Comparison of ENCODE assay signal across 1 cellular context in the genomic region with DNA sequence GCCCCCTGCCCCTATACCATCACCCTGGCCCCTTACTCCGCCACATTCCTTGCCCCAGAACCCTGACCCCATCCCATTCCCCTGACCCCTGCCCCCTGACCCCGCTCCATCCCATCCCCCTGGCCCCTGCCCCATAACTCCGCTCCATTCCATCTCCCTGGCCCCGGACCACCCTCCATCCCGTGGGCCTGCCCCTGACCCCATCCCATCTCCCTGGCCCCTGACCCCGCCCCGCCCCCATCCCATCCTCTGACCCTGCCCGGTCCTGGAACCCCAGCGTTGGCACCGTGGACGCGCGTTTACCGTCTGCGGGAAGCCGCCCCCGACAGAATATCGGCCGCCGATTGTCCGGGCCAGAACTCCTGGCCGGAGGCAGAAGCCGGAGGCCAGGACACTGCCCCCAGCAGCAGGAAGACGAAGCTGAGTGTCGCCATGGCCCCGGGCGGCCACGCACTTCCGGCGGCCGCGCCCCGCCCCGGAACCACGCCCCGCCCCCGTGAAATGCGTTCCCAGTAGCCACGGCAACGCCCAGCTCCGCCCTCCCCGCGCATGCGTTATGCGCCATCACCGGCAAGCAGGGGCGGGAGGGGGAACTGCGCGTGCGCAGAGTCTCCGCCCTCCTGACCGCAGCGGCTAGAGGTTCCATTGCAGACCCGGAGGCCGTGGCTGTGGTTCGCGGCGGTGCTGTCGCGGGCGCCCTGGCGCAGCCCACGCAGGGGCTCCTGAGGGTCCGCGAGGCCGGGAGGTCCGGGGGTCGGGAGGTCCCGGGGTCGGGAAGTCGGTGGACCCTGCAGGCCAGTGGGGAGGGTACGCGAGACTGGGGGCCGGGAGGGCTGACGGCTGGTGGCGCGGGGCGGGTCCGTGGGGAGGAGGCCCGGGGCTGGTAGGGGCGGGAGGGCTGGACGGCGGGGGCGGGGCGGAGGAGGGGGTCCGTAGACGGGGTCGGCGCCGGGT.
TF ChIP-seq lines count a peak whose summit lies in the region.

A gene with protein sequence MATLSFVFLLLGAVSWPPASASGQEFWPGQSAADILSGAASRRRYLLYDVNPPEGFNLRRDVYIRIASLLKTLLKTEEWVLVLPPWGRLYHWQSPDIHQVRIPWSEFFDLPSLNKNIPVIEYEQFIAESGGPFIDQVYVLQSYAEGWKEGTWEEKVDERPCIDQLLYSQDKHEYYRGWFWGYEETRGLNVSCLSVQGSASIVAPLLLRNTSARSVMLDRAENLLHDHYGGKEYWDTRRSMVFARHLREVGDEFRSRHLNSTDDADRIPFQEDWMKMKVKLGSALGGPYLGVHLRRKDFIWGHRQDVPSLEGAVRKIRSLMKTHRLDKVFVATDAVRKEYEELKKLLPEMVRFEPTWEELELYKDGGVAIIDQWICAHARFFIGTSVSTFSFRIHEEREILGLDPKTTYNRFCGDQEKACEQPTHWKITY (minus strand): TSS at position 458 of the 954 bp plus-strand sequence. CDS start 24 bp downstream, at position 434.

TF ChIP-seq in GM12878, 131 proteins besides CTCF, POLR2A, EP300 and RAD21 (continued from another document and continues in another):
- TF ChIP-seq, protein P1, sequence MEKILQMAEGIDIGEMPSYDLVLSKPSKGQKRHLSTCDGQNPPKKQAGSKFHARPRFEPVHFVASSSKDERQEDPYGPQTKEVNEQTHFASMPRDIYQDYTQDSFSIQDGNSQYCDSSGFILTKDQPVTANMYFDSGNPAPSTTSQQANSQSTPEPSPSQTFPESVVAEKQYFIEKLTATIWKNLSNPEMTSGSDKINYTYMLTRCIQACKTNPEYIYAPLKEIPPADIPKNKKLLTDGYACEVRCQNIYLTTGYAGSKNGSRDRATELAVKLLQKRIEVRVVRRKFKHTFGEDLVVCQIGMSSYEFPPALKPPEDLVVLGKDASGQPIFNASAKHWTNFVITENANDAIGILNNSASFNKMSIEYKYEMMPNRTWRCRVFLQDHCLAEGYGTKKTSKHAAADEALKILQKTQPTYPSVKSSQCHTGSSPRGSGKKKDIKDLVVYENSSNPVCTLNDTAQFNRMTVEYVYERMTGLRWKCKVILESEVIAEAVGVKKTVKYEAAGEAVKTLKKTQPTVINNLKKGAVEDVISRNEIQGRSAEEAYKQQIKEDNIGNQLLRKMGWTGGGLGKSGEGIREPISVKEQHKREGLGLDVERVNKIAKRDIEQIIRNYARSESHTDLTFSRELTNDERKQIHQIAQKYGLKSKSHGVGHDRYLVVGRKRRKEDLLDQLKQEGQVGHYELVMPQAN (conservative IDR thresholded peaks at IDR 0.05): peak; percentile 62
- TF ChIP-seq ATF7 (IDR thresholded peaks at IDR 0.05; ENCODE audit: low read depth): no peak
- peak; percentile 71; the same call in 1 of the 2 replicates for TF ChIP-seq TBL1XR1 (IDR thresholded peaks at IDR 0.05; ENCODE audit: low read depth, low read length)
- TF ChIP-seq, protein P2, sequence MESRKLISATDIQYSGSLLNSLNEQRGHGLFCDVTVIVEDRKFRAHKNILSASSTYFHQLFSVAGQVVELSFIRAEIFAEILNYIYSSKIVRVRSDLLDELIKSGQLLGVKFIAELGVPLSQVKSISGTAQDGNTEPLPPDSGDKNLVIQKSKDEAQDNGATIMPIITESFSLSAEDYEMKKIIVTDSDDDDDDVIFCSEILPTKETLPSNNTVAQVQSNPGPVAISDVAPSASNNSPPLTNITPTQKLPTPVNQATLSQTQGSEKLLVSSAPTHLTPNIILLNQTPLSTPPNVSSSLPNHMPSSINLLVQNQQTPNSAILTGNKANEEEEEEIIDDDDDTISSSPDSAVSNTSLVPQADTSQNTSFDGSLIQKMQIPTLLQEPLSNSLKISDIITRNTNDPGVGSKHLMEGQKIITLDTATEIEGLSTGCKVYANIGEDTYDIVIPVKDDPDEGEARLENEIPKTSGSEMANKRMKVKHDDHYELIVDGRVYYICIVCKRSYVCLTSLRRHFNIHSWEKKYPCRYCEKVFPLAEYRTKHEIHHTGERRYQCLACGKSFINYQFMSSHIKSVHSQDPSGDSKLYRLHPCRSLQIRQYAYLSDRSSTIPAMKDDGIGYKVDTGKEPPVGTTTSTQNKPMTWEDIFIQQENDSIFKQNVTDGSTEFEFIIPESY (IDR thresholded peaks at IDR 0.05): no peak
- peak; percentile 68 for TF ChIP-seq HCFC1 (IDR thresholded peaks at IDR 0.05; ENCODE audit: low read length)
- TF ChIP-seq HDAC2 (IDR thresholded peaks at IDR 0.05): no peak
- no peak for TF ChIP-seq RELA (IDR thresholded peaks at IDR 0.05; ENCODE audit: borderline replicate concordance, partially characterized antibody)
- no peak for TF ChIP-seq TCF7 (IDR thresholded peaks at IDR 0.05; ENCODE audit: borderline replicate concordance)
- TF ChIP-seq IKZF1 (conservative IDR thresholded peaks at IDR 0.05): peak; percentile 97
- TF ChIP-seq EED (IDR thresholded peaks at IDR 0.05; ENCODE audit: low read depth): no peak
- TF ChIP-seq, protein P3, sequence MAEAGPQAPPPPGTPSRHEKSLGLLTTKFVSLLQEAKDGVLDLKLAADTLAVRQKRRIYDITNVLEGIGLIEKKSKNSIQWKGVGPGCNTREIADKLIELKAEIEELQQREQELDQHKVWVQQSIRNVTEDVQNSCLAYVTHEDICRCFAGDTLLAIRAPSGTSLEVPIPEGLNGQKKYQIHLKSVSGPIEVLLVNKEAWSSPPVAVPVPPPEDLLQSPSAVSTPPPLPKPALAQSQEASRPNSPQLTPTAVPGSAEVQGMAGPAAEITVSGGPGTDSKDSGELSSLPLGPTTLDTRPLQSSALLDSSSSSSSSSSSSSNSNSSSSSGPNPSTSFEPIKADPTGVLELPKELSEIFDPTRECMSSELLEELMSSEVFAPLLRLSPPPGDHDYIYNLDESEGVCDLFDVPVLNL (IDR thresholded peaks at IDR 0.05; ENCODE audit: low read depth, low read length): no peak
- TF ChIP-seq, protein P4, sequence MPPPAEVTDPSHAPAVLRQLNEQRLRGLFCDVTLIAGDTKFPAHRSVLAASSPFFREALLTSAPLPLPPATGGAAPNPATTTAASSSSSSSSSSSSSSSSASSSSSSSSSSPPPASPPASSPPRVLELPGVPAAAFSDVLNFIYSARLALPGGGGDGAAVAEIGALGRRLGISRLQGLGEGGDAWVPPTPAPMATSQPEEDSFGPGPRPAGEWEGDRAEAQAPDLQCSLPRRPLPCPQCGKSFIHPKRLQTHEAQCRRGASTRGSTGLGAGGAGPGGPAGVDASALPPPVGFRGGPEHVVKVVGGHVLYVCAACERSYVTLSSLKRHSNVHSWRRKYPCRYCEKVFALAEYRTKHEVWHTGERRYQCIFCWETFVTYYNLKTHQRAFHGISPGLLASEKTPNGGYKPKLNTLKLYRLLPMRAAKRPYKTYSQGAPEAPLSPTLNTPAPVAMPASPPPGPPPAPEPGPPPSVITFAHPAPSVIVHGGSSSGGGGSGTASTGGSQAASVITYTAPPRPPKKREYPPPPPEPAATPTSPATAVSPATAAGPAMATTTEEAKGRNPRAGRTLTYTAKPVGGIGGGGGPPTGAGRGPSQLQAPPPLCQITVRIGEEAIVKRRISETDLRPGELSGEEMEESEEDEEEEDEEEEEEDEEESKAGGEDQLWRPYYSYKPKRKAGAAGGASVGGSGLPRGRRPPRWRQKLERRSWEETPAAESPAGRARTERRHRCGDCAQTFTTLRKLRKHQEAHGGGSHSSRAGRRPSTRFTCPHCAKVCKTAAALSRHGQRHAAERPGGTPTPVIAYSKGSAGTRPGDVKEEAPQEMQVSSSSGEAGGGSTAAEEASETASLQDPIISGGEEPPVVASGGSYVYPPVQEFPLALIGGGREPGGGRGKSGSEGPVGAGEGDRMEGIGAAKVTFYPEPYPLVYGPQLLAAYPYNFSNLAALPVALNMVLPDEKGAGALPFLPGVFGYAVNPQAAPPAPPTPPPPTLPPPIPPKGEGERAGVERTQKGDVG (CRISPR knock-in tag; IDR thresholded peaks at IDR 0.05): no peak
- TF ChIP-seq PAX5 (IDR thresholded peaks at IDR 0.05; ENCODE audit: borderline replicate concordance, low read depth, low read length): no peak; the same call in 1 of the 2 replicates
- TF ChIP-seq SUZ12 (IDR thresholded peaks at IDR 0.05; ENCODE audit: unreplicated experiment): no peak
- TF ChIP-seq EGR1 (IDR thresholded peaks at IDR 0.05; ENCODE audit: borderline replicate concordance in 1 of 2, low read depth in 2 of 2, low read length in 2 of 2): peak in 1 of 2 experiments; percentile 94; a peak in 2 of 3 replicates
- TF ChIP-seq, protein P5, sequence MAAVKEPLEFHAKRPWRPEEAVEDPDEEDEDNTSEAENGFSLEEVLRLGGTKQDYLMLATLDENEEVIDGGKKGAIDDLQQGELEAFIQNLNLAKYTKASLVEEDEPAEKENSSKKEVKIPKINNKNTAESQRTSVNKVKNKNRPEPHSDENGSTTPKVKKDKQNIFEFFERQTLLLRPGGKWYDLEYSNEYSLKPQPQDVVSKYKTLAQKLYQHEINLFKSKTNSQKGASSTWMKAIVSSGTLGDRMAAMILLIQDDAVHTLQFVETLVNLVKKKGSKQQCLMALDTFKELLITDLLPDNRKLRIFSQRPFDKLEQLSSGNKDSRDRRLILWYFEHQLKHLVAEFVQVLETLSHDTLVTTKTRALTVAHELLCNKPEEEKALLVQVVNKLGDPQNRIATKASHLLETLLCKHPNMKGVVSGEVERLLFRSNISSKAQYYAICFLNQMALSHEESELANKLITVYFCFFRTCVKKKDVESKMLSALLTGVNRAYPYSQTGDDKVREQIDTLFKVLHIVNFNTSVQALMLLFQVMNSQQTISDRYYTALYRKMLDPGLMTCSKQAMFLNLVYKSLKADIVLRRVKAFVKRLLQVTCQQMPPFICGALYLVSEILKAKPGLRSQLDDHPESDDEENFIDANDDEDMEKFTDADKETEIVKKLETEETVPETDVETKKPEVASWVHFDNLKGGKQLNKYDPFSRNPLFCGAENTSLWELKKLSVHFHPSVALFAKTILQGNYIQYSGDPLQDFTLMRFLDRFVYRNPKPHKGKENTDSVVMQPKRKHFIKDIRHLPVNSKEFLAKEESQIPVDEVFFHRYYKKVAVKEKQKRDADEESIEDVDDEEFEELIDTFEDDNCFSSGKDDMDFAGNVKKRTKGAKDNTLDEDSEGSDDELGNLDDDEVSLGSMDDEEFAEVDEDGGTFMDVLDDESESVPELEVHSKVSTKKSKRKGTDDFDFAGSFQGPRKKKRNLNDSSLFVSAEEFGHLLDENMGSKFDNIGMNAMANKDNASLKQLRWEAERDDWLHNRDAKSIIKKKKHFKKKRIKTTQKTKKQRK (IDR thresholded peaks at IDR 0.05; ENCODE audit: low read depth, low read length): no peak
- TF ChIP-seq PML (IDR thresholded peaks at IDR 0.05; ENCODE audit: low read length): no peak
- peak; percentile 98 for TF ChIP-seq MXI1 (IDR thresholded peaks at IDR 0.05; ENCODE audit: low read depth, low read length)
- TF ChIP-seq, protein P6, sequence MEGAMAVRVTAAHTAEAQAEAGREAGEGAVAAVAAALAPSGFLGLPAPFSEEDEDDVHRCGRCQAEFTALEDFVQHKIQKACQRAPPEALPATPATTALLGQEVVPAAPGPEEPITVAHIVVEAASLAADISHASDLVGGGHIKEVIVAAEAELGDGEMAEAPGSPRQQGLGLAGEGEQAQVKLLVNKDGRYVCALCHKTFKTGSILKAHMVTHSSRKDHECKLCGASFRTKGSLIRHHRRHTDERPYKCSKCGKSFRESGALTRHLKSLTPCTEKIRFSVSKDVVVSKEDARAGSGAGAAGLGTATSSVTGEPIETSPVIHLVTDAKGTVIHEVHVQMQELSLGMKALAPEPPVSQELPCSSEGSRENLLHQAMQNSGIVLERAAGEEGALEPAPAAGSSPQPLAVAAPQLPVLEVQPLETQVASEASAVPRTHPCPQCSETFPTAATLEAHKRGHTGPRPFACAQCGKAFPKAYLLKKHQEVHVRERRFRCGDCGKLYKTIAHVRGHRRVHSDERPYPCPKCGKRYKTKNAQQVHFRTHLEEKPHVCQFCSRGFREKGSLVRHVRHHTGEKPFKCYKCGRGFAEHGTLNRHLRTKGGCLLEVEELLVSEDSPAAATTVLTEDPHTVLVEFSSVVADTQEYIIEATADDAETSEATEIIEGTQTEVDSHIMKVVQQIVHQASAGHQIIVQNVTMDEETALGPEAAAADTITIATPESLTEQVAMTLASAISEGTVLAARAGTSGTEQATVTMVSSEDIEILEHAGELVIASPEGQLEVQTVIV (IDR thresholded peaks at IDR 0.05; ENCODE audit: borderline replicate concordance, partially characterized antibody): no peak
- peak; percentile 35; the same call in 1 of the 2 replicates for TF ChIP-seq CHD2 (IDR thresholded peaks at IDR 0.05; ENCODE audit: borderline replicate concordance, low read depth, low read length)
- no peak for TF ChIP-seq TCF12 (IDR thresholded peaks at IDR 0.05; ENCODE audit: low read depth, low read length)
- TF ChIP-seq TARDBP (IDR thresholded peaks at IDR 0.05; ENCODE audit: borderline replicate concordance): no peak
- peak; percentile 69; the same call in 1 of the 2 replicates for TF ChIP-seq CREM (IDR thresholded peaks at IDR 0.05; ENCODE audit: low read depth)
- TF ChIP-seq, protein P7, sequence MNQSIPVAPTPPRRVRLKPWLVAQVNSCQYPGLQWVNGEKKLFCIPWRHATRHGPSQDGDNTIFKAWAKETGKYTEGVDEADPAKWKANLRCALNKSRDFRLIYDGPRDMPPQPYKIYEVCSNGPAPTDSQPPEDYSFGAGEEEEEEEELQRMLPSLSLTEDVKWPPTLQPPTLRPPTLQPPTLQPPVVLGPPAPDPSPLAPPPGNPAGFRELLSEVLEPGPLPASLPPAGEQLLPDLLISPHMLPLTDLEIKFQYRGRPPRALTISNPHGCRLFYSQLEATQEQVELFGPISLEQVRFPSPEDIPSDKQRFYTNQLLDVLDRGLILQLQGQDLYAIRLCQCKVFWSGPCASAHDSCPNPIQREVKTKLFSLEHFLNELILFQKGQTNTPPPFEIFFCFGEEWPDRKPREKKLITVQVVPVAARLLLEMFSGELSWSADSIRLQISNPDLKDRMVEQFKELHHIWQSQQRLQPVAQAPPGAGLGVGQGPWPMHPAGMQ (IDR thresholded peaks at IDR 0.05; ENCODE audit: borderline replicate concordance): no peak
- TF ChIP-seq, protein P8, sequence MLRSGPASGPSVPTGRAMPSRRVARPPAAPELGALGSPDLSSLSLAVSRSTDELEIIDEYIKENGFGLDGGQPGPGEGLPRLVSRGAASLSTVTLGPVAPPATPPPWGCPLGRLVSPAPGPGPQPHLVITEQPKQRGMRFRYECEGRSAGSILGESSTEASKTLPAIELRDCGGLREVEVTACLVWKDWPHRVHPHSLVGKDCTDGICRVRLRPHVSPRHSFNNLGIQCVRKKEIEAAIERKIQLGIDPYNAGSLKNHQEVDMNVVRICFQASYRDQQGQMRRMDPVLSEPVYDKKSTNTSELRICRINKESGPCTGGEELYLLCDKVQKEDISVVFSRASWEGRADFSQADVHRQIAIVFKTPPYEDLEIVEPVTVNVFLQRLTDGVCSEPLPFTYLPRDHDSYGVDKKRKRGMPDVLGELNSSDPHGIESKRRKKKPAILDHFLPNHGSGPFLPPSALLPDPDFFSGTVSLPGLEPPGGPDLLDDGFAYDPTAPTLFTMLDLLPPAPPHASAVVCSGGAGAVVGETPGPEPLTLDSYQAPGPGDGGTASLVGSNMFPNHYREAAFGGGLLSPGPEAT (IDR thresholded peaks at IDR 0.05; ENCODE audit: low read depth): peak; percentile 42; the same call in 1 of the 2 replicates
- TF ChIP-seq, protein P9, sequence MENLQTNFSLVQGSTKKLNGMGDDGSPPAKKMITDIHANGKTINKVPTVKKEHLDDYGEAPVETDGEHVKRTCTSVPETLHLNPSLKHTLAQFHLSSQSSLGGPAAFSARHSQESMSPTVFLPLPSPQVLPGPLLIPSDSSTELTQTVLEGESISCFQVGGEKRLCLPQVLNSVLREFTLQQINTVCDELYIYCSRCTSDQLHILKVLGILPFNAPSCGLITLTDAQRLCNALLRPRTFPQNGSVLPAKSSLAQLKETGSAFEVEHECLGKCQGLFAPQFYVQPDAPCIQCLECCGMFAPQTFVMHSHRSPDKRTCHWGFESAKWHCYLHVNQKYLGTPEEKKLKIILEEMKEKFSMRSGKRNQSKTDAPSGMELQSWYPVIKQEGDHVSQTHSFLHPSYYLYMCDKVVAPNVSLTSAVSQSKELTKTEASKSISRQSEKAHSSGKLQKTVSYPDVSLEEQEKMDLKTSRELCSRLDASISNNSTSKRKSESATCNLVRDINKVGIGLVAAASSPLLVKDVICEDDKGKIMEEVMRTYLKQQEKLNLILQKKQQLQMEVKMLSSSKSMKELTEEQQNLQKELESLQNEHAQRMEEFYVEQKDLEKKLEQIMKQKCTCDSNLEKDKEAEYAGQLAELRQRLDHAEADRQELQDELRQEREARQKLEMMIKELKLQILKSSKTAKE (IDR thresholded peaks at IDR 0.05; ENCODE audit: low read depth, poor library complexity, severe bottlenecking): no peak
- no peak for TF ChIP-seq NBN (IDR thresholded peaks at IDR 0.05)
